In the genomic region with DNA sequence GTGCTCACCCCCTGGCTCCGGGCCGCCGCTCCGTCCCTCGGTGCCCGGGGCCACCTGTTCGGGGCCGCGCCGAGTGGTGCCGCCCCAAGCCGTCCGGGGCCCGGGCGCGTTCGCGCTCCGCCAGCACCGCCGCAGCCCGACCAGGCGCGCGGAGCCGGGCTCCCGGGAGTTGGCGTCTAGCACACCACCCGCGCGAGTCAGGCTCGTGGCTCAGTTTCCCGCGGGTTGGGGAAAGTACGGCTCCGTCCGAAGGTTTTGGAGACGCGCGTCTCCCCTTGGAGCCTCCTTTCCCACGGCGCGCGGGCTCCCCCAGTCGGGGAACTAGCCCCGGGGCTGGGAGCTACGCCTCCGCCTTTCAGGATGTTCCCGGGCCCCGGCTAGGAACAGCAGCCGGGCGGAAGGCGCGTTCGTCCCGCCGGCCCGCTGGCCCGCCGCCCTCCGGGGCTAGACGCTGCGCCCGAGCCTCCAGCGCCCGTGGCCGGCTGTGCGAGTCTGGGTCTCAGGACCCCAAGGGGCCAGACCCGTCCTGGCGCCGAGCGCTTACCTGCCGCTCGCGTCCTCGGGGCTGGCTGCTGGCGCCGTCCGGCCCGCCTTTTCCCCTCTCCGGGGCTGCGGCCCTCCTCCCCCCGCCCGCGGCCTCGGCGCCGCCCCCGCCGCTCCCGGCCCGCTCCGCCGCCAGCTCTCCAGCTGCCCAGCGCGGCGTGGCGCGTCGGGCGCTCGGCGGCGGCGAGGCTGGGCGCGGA, we compare ENCODE assay signal across 8 cellular contexts. TPM values are rescaled to one million over a fixed set of nuclear protein-coding genes. Genes with fewer than 3 reads are reported as not detected.
DNase-seq lines count a peak whose midpoint lies in the region; ATAC-seq and TF ChIP-seq lines count a peak whose summit lies in the region.

A gene with protein sequence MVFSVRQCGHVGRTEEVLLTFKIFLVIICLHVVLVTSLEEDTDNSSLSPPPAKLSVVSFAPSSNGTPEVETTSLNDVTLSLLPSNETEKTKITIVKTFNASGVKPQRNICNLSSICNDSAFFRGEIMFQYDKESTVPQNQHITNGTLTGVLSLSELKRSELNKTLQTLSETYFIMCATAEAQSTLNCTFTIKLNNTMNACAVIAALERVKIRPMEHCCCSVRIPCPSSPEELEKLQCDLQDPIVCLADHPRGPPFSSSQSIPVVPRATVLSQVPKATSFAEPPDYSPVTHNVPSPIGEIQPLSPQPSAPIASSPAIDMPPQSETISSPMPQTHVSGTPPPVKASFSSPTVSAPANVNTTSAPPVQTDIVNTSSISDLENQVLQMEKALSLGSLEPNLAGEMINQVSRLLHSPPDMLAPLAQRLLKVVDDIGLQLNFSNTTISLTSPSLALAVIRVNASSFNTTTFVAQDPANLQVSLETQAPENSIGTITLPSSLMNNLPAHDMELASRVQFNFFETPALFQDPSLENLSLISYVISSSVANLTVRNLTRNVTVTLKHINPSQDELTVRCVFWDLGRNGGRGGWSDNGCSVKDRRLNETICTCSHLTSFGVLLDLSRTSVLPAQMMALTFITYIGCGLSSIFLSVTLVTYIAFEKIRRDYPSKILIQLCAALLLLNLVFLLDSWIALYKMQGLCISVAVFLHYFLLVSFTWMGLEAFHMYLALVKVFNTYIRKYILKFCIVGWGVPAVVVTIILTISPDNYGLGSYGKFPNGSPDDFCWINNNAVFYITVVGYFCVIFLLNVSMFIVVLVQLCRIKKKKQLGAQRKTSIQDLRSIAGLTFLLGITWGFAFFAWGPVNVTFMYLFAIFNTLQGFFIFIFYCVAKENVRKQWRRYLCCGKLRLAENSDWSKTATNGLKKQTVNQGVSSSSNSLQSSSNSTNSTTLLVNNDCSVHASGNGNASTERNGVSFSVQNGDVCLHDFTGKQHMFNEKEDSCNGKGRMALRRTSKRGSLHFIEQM (minus strand): TSS at position 571 of the 743 bp plus-strand sequence. CDS start 53,634 bp downstream, outside the sequence.

- no peaks in the 10 kb centered on the region for H3K79me1 ChIP-seq in neuronal stem cell (ENCODE audit: low read depth, low read length)

- H3K4ac ChIP-seq in neuronal stem cell (ENCODE audit: low read length), result no peak within 1 kb of the TSS

- H3K4me3 ChIP-seq in MM.1S (ENCODE audit: low read length) (peak within 1 kb of the TSS; percentile 20; the same call in 1 of the 2 replicates), neuronal stem cell (ENCODE audit: low read length in 2 of 2) (peak within 1 kb of the TSS in 1 of 2 donors; percentile 79)

- H3K23ac ChIP-seq in neuronal stem cell (ENCODE audit: low read depth, low read length, poor library complexity), result no peak within 1 kb of the TSS

- H3K4me2 ChIP-seq in MM.1S (ENCODE audit: low read depth, low read length) (peak within 1 kb of the TSS; percentile 34; the same call in 1 of the 2 replicates), neuronal stem cell (ENCODE audit: insufficient read depth, low read length, poor library complexity, severe bottlenecking) (peak within 1 kb of the TSS; percentile 66)

- DNase-seq in MM.1S, result no peak
- peak; percentile 7 for DNase-seq in fibroblast of peridontal ligament (ENCODE audit: extremely low read depth)
- DNase-seq in neuronal stem cell (ENCODE audit: low spot score), result peak; percentile 31
- DNase-seq in activated CD4-positive, alpha-beta T cell treated with anti-CD3 and anti-CD28 coated beads for 1 hour, result no peak
- DNase-seq in GOT3 (lab: John Stamatoyannopoulos, UW), result no peak

- H3K36me3 ChIP-seq in MM.1S (replicated peaks; ENCODE audit: insufficient read depth, low read length) (no peaks in the 10 kb centered on the region), neuronal stem cell (replicated peaks in 1 of 2; ENCODE audit: control insufficient read depth in 2 of 2, insufficient read depth in 2 of 2, low read length in 2 of 2) (no peaks in the 10 kb centered on the region)

- no peaks in the 10 kb centered on the region for H3F3A ChIP-seq in MM.1S (ENCODE audit: insufficient read depth, low read length)

- H4K20me1 ChIP-seq in MM.1S (ENCODE audit: insufficient read depth, low read length), result no peaks in the 10 kb centered on the region

- H2BK120ac ChIP-seq in neuronal stem cell (ENCODE audit: low read depth, low read length), result no peak within 1 kb of the TSS

- H3K9ac ChIP-seq in MM.1S (ENCODE audit: low read length), result no peak within 1 kb of the TSS
- no peak within 1 kb of the TSS for H3K9ac ChIP-seq in neuronal stem cell (ENCODE audit: low read depth, low read length, poor library complexity)

- no peaks in the 10 kb centered on the region for H3K27me3 ChIP-seq in MM.1S (replicated peaks; ENCODE audit: insufficient read depth, low read length)
- peaks cover 0 to 68% (median 31%) of the 10 kb centered on the region in 3 experiments for H3K27me3 ChIP-seq in neuronal stem cell (ENCODE audit: control insufficient read depth in 3 of 3, insufficient read depth in 3 of 3, low read depth in 1 of 3, low read length in 3 of 3)

- no peak within 1 kb of the TSS for H3K27ac ChIP-seq in C4-2B
- no peak within 1 kb of the TSS for H3K27ac ChIP-seq in MM.1S (ENCODE audit: low read length)
- H3K27ac ChIP-seq in neuronal stem cell (replicated peaks; ENCODE audit: low read length), result no peak within 1 kb of the TSS

- H4K8ac ChIP-seq in neuronal stem cell (ENCODE audit: low read depth, low read length), result no peak within 1 kb of the TSS

- no CpG with 5 or more reads among the region's 107 CpGs for WGBS in neuronal stem cell (ENCODE audit: extremely low coverage in 2 of 2, insufficient read length in 2 of 2, insufficient replicate concordance in 1 of 2), 2 donors

- H3K9me2 ChIP-seq in MM.1S (replicated peaks; ENCODE audit: insufficient read depth, low read length), result no peaks in the 10 kb centered on the region

- no peak within 1 kb of the TSS for H3K14ac ChIP-seq in neuronal stem cell (ENCODE audit: low read length)

- H2AK5ac ChIP-seq in neuronal stem cell (ENCODE audit: low read depth, low read length), result no peak within 1 kb of the TSS

- H2AFZ ChIP-seq in MM.1S (ENCODE audit: low read length), result no peak within 1 kb of the TSS
- H2AFZ ChIP-seq in neuronal stem cell (ENCODE audit: low read length), result peak within 1 kb of the TSS; percentile 76

- H3K9me3 ChIP-seq in MM.1S (replicated peaks; ENCODE audit: insufficient read depth, low read length), result no peaks in the 10 kb centered on the region
- H3K9me3 ChIP-seq in neuronal stem cell (replicated peaks in 1 of 2; ENCODE audit: control insufficient read depth in 2 of 2, insufficient read depth in 1 of 2, low read depth in 1 of 2, low read length in 2 of 2), result no peaks in the 10 kb centered on the region

- ATAC-seq in HG03571 (IDR thresholded peaks at IDR 0.05; ENCODE audit: unreplicated experiment) (no peak), GM18502 (IDR thresholded peaks at IDR 0.05; ENCODE audit: poor library complexity, unreplicated experiment) (no peak)

- H2BK12ac ChIP-seq in neuronal stem cell (ENCODE audit: low read length), result no peak within 1 kb of the TSS

- no peaks in the 10 kb centered on the region for H3K4me1 ChIP-seq in MM.1S (ENCODE audit: low read length)
- no peaks in the 10 kb centered on the region for H3K4me1 ChIP-seq in neuronal stem cell (ENCODE audit: control insufficient read depth in 2 of 2, insufficient read depth in 1 of 2, low read depth in 1 of 2, low read length in 2 of 2)

- no peak within 1 kb of the TSS for H2BK15ac ChIP-seq in neuronal stem cell (ENCODE audit: low read length)

- TF ChIP-seq CTCF in C4-2B (conservative IDR thresholded peaks at IDR 0.05), result peak; percentile 5; the same call in 1 of the 2 replicates
- TF ChIP-seq CTCF in MM.1S (IDR thresholded peaks at IDR 0.05; ENCODE audit: low read length), result no peak

- no peak within 1 kb of the TSS for H2BK5ac ChIP-seq in neuronal stem cell (ENCODE audit: low read length)

- no peak within 1 kb of the TSS for H3K18ac ChIP-seq in neuronal stem cell (ENCODE audit: low read length)

- H3K79me2 ChIP-seq in MM.1S (ENCODE audit: low read length), result no peaks in the 10 kb centered on the region

- H4K91ac ChIP-seq in neuronal stem cell (ENCODE audit: low read depth, low read length, poor library complexity), result no peak within 1 kb of the TSS

RNA-seq across cellular contexts. Expression of the gene that starts here (rescaled TPM):
- polyA plus RNA-seq in neuronal stem cell (2013, experiment 1 of 2), result 0.13 TPM
- polyA plus RNA-seq in neuronal stem cell (2013, experiment 2 of 2), result 0.14 TPM

Comparison
In these comparisons a context has a peak if more than half of its experiments do, and no peak if none do; other contexts are left out.
1. DNase-seq: peak in fibroblast of peridontal ligament (single experiment) and neuronal stem cell (single experiment); none in MM.1S (single experiment), activated CD4-positive, alpha-beta T cell treated with anti-CD3 and anti-CD28 coated beads for 1 hour (single experiment) and GOT3 (single experiment).